Comparison of ENCODE assay signal across 8 cellular contexts in genomic region chr22:26658671-26659478, GRCh38. TPM values are rescaled to one million over a fixed set of nuclear protein-coding genes. Genes with fewer than 3 reads are reported as not detected.
A peak's percentile ranks its signal among the peaks of the same experiment; 100 is the strongest.
DNase-seq lines count a peak whose midpoint lies in the region; ATAC-seq and TF ChIP-seq lines count a peak whose summit lies in the region.

No MANE protein-coding gene starts in this region.

- H3K4me3 ChIP-seq in A673 (ENCODE audit: low read depth, low read length, poor library complexity, severe bottlenecking) (peak overlapping the region; percentile 54), HUES48 (ENCODE audit: low read depth, low read length) (peak overlapping the region; percentile 87), esophagus squamous epithelium (peak overlapping the region; percentile 2 to 61 (median 32)), neutrophil (ENCODE audit: low read depth in 1 of 2, low read length in 1 of 2) (peak overlapping the region; percentile 65 to 68), suprapubic skin (peak overlapping the region; percentile 44)

- TF ChIP-seq POLR2A in esophagus squamous epithelium (IDR thresholded peaks at IDR 0.05), result no peak
- TF ChIP-seq POLR2A in suprapubic skin (IDR thresholded peaks at IDR 0.05), result no peak

- no peaks in the 10 kb centered on the region for H3K27me3 ChIP-seq in A673 (replicated peaks; ENCODE audit: insufficient read depth, low read depth, low read length, poor library complexity)
- peaks cover 9% of the 10 kb centered on the region for H3K27me3 ChIP-seq in HUES48 (ENCODE audit: control insufficient read depth, insufficient read depth, low read length)
- peaks cover 8 to 86% (median 12%) of the 10 kb centered on the region in 4 donors for H3K27me3 ChIP-seq in esophagus squamous epithelium
- H3K27me3 ChIP-seq in neutrophil, result peaks cover 22% of the 10 kb centered on the region
- H3K27me3 ChIP-seq in suprapubic skin, result peaks cover 44% of the 10 kb centered on the region

- peak overlapping the region; percentile 38 for H3K9ac ChIP-seq in HUES48 (ENCODE audit: low read depth, low read length)

- no peak for TF ChIP-seq EP300 in suprapubic skin (IDR thresholded peaks at IDR 0.05)

- intact Hi-C loops in A673 (cut with micrococcal nuclease; ENCODE audit: unreplicated experiment) (no loop called here), esophagus squamous epithelium (cut with DNase I) (no loop called here)

- no TSS peak for BruUV-seq in A673 (replicated peaks; lab: Mats Ljungman, UMichigan)

- H3K9me3 ChIP-seq in A673 (ENCODE audit: low read depth, low read length, poor library complexity, severe bottlenecking) (no peaks in the 10 kb centered on the region), HUES48 (ENCODE audit: control insufficient read depth, insufficient read depth, low read length) (no peaks in the 10 kb centered on the region), esophagus squamous epithelium (no peaks in the 10 kb centered on the region), neutrophil (no peaks in the 10 kb centered on the region), suprapubic skin (no peaks in the 10 kb centered on the region)

- DNase-seq in A673 (ENCODE audit: low spot score) (peak; percentile 89), OCI-M1 (lab: John Stamatoyannopoulos, UW) (peak; percentile 91), esophagus squamous epithelium (lab: John Stamatoyannopoulos, UW) (peak; percentile 20), suprapubic skin (ENCODE audit: low spot score in 2 of 2) (no peak)
- DNase-seq in activated T-cell treated with anti-CD3 and anti-CD28 coated beads, Interleukin-2, amount 50 U/mL, for 1 hour, result peak; percentile 73

- H3K4me1 ChIP-seq in A673 (ENCODE audit: insufficient read depth, low read length, poor library complexity, severe bottlenecking) (peaks cover 22% of the 10 kb centered on the region), HUES48 (ENCODE audit: control insufficient read depth, insufficient read depth, low read length) (peaks cover 25% of the 10 kb centered on the region), esophagus squamous epithelium (peaks cover 22 to 29% (median 22%) of the 10 kb centered on the region in 3 donors), neutrophil (ENCODE audit: control insufficient read depth in 1 of 2, insufficient read depth in 1 of 2, low read depth in 1 of 2, low read length in 1 of 2) (peaks cover 59 to 60% of the 10 kb centered on the region in 2 experiments), suprapubic skin (peaks cover 25% of the 10 kb centered on the region)

- H3K36me3 ChIP-seq in A673 (ENCODE audit: insufficient read depth, low read length, poor library complexity, severe bottlenecking) (no peaks in the 10 kb centered on the region), HUES48 (ENCODE audit: control insufficient read depth, insufficient read depth, low read length) (peaks cover 33% of the 10 kb centered on the region), esophagus squamous epithelium (no peaks in the 10 kb centered on the region), neutrophil (no peaks in the 10 kb centered on the region), suprapubic skin (no peaks in the 10 kb centered on the region)

- peak; percentile 63 for ATAC-seq in GM18867 (IDR thresholded peaks at IDR 0.05; ENCODE audit: unreplicated experiment)

- peak overlapping the region; percentile 15 for H3K27ac ChIP-seq in A673 (ENCODE audit: low read depth, low read length, poor library complexity, severe bottlenecking)
- peak overlapping the region; percentile 90 for H3K27ac ChIP-seq in HUES48 (ENCODE audit: low read depth, low read length)
- no peak overlapping the region for H3K27ac ChIP-seq in esophagus squamous epithelium
- H3K27ac ChIP-seq in neutrophil, result peak overlapping the region; percentile 67
- no peak overlapping the region for H3K27ac ChIP-seq in suprapubic skin

- no peak for TF ChIP-seq CTCF in A673 (conservative IDR thresholded peaks at IDR 0.05; ENCODE audit: low read depth, low read length)
- no peak for TF ChIP-seq CTCF in esophagus squamous epithelium (IDR thresholded peaks at IDR 0.05)
- TF ChIP-seq CTCF in neutrophil (IDR thresholded peaks at IDR 0.05), result no peak
- TF ChIP-seq CTCF in suprapubic skin (IDR thresholded peaks at IDR 0.05), result no peak

- POLR2A ChIA-PET in A673 (lab: Charles Lee; ENCODE audit: low non-redundant PET), result no interaction called here

- 4 to 8% methylated on average over 6 to 10 of the region's 27 CpGs for WGBS in esophagus squamous epithelium, 2 donors
- WGBS in suprapubic skin, result 15% methylated on average over 7 of the region's 27 CpGs

- CTCF ChIA-PET in A673 (lab: Charles Lee), result no interaction called here

RNA-seq across cellular contexts. Expression of gene MIAT, which starts 1.5 kb away (rescaled TPM):
- total RNA-seq in A673 (2021), result 6.2 and 6.8 TPM in 2 replicates
- 1 to 10 TPM in 2 of 4 donors, under 1 TPM in 2; 0.50 to 2.4 (median 1.4) TPM for total RNA-seq in esophagus squamous epithelium
- 1 to 10 TPM in 2 of 4 donors, under 1 TPM in 2; 0.72 to 7.6 (median 1.1) TPM for total RNA-seq in suprapubic skin

RNA-seq across cellular contexts. Expression of gene CRYBA4, which starts 37.1 kb away (rescaled TPM):
- not detected in 2 replicates for total RNA-seq in A673 (2021)
- total RNA-seq in esophagus squamous epithelium, result not detected
- total RNA-seq in suprapubic skin, result not detected

RNA-seq across cellular contexts. Expression of gene CRYBB1, which starts 41.0 kb away (rescaled TPM):
- total RNA-seq in A673 (2021) (not detected in 2 replicates), esophagus squamous epithelium (under 1 TPM in 1 of 4 donors, not detected in 3; 0.95 TPM), suprapubic skin (not detected)

Comparison
In these comparisons a context has a peak if more than half of its experiments do, and no peak if none do; other contexts are left out.
1. DNase-seq: peak in A673 (single experiment), OCI-M1 (single experiment), activated T-cell treated with anti-CD3 and anti-CD28 coated beads, Interleukin-2, amount 50 U/mL, for 1 hour (single experiment) and esophagus squamous epithelium (single experiment); none in suprapubic skin (0 of 2).
2. H3K27ac ChIP-seq: peak in A673 (single experiment), HUES48 (single experiment) and neutrophil (single experiment); none in esophagus squamous epithelium (0 of 4) and suprapubic skin (single experiment).
3. H3K4me3 ChIP-seq: peak in every context shown above with its lines; median percentile 87 in HUES48; 66 in neutrophil; 54 in A673; 44 in suprapubic skin; 32 in esophagus squamous epithelium.